Comparison of ENCODE assay signal across 18 cellular contexts in genomic region chrX:17743913-17744312, GRCh38.
"Had no signal": no experiment of that assay in that cellular context is flagged by ENCODE, and none has a peak within 500 bp of the region (broad histone marks: within the 10 kb centered on the region; RNA-seq: fewer than 3 reads in every experiment).

No MANE protein-coding gene starts in this region.

- H3K27me3 ChIP-seq: thyroid gland had no signal

- H3K9me3 ChIP-seq: thyroid gland had no signal

- H3K27ac ChIP-seq: thyroid gland, VCaP had no signal

- H3K36me3 ChIP-seq: thyroid gland had no signal

- DNase-seq: activated CD4-positive, CD25-positive, alpha-beta regulatory T cell treated with anti-CD3 and anti-CD28 coated beads, Interleukin-2, amount 50 U/mL, for 72 hours; activated effector memory CD4-positive, alpha-beta T cell treated with anti-CD3 and anti-CD28 coated beads, Interleukin-2, amount 50 U/mL, for 16 hours; activated naive CD4-positive, alpha-beta T cell treated with anti-CD3 and anti-CD28 coated beads, Interleukin-2, amount 50 U/mL, for 16 hours; activated T-cell treated with anti-CD3 and anti-CD28 coated beads, Interleukin-2, amount 50 U/mL, for 72 hours; aorta; dermis blood vessel endothelial cell; effector memory CD4-positive, alpha-beta T cell; hippocampal formation; nucleus accumbens; posterior cingulate gyrus; retina; stimulated activated CD4-positive, alpha-beta T cell treated with anti-CD3 and anti-CD28 coated beads, Interleukin-12 subunit alpha, Interleukin-12 subunit beta, amount 100 ng/mL, for 4 hours; stimulated activated CD4-positive, alpha-beta T cell treated with anti-CD3 and anti-CD28 coated beads, Interleukin-1b, Interleukin-23, amount 100 ng/mL, for 48 hours; stimulated activated CD8-positive, alpha-beta memory T cell treated with anti-CD3 and anti-CD28 coated beads, Interleukin-4, amount 100 ng/mL, for 48 hours; stimulated activated naive CD4-positive, alpha-beta T cell treated with Interleukin-2 at 50 U/mL for 16 hours; thyroid gland had no signal

- H3K4me3 ChIP-seq: lung, thyroid gland had no signal

- ATAC-seq: activated T-cell treated with anti-CD3 and anti-CD28 coated beads, Interleukin-2, amount 50 U/mL, for 72 hours had no signal

- H3K4me1 ChIP-seq: thyroid gland had no signal
